ENCODE assay signal across 8 cellular contexts in the genomic region with DNA sequence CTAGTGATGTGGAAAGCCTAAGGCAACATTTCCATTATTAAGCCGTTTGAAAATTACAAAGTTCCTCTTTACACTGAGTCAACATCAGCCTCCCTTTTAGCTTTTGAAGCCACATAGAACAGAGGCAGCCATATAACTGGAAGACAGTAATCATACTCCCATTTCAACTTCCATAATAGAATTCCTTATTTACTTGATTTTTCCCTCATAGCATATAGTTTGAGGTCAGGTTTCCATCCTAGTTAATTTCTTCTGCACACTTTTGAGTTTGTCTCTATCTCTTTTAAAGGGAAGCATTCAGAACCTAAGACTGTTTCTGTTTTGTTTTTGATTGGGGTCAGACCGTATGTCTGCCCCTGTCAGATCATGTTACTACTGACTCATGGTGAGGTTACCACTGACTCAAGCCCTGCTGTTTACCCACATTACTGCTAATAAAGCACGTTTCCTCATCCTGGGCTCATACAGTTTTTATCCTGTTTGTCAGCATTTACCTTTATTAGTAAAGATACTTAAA.
DNase-seq lines count a peak whose midpoint lies in the region; ATAC-seq and TF ChIP-seq lines count a peak whose summit lies in the region.

No MANE protein-coding gene starts in this region.

- H2BK20ac ChIP-seq in IMR-90 (ENCODE audit: low read depth, low read length) = peak overlapping the region; percentile 81

- H3K4me2 ChIP-seq in IMR-90 (ENCODE audit: low read depth, low read length) = peak overlapping the region; percentile 62; the same call in 1 of the 2 replicates

- no peak overlapping the region; the same call in 1 of the 2 replicates for H3K9ac ChIP-seq in IMR-90 (ENCODE audit: low read depth, low read length)

- BruUV-seq in IMR-90 (replicated peaks; lab: Mats Ljungman, UMichigan) = no TSS peak

- peaks cover 8 to 34% of the 10 kb centered on the region in 2 experiments; a peak in 3 of 4 replicates for H3K79me1 ChIP-seq in IMR-90 (ENCODE audit: low read depth in 1 of 2, low read length in 2 of 2)

- no peaks in the 10 kb centered on the region for H3K9me3 ChIP-seq in IMR-90 (ENCODE audit: control insufficient read depth, insufficient read depth, low read length)

- TF ChIP-seq CTCF in BJ (IDR thresholded peaks at IDR 0.05; ENCODE audit: insufficient read depth, low read depth, low read length) (no peak), IMR-90 (conservative IDR thresholded peaks at IDR 0.05; ENCODE audit: low read depth, low read length) (no peak), VCaP (conservative IDR thresholded peaks at IDR 0.05) (no peak)

- peak overlapping the region; percentile 39; the same call in 1 of the 2 replicates for H3K4ac ChIP-seq in IMR-90 (ENCODE audit: low read depth, low read length)

- peak; percentile 26 for TF ChIP-seq RAD21 in IMR-90 (IDR thresholded peaks at IDR 0.05; ENCODE audit: low read length)

- H4K20me1 ChIP-seq in IMR-90 (ENCODE audit: insufficient read depth, low read length) = no peaks in the 10 kb centered on the region

- peak overlapping the region; percentile 14; the same call in 1 of the 2 replicates for H2AK5ac ChIP-seq in IMR-90 (ENCODE audit: low read depth, low read length)

- H3K36me3 ChIP-seq in BJ (ENCODE audit: control insufficient read depth, insufficient read depth, low read length) = no peaks in the 10 kb centered on the region
- no peaks in the 10 kb centered on the region for H3K36me3 ChIP-seq in IMR-90 (ENCODE audit: control insufficient read depth, insufficient read depth, low read length)

- H4K8ac ChIP-seq in IMR-90 (ENCODE audit: low read depth in 2 of 2, low read length in 2 of 2) = peak overlapping the region in 1 of 2 experiments; percentile 57; a peak in 3 of 4 replicates

- H3K18ac ChIP-seq in IMR-90 (ENCODE audit: low read depth, low read length) = peak overlapping the region; percentile 80; the same call in 1 of the 2 replicates

- CTCF ChIA-PET in BJ (lab: Yijun Ruan, JAX) = interaction anchor here (0.5 to 1.0 kb wide), 3 partner anchors 10 to 278 kb away, joined by 3 to 4 read pairs (median 3); no protein-coding TSS in a partner anchor
- CTCF ChIA-PET in IMR-90 (lab: Yijun Ruan, JAX) = interaction anchor here (1.0 to 1.1 kb wide), 2 partner anchors 130 to 350 kb away, joined by 3 read pairs; no protein-coding TSS in a partner anchor

- DNase-seq in BJ (ENCODE audit: low read depth) (peak; percentile 69), GM19240 (ENCODE audit: insufficient read length, low spot score) (peak; percentile 23), IMR-90 (peak; percentile 96), lung microvascular endothelial cell (ENCODE audit: low read depth in 2 of 2) (peak; percentile 76 to 97), sciatic nerve (ENCODE audit: low spot score) (no peak), NCI-H526 (lab: John Stamatoyannopoulos, UW) (no peak)

- no peak for TF ChIP-seq POLR2A in IMR-90 (IDR thresholded peaks at IDR 0.05; ENCODE audit: low read depth, low read length)

- peak overlapping the region; percentile 61 for H3K23ac ChIP-seq in IMR-90 (ENCODE audit: low read depth, low read length)

- in situ Hi-C loops in IMR-90 (cut with MboI; ENCODE audit: low sequenced_read_pairs) = loop anchor here (5.0 kb wide), 1 partner anchor 278 kb away; no protein-coding TSS in a partner anchor

- H3K27ac ChIP-seq in IMR-90 (ENCODE audit: insufficient read depth, low read length) (0 out of 2 replicates have a peak overlapping the region, but pooled peaks have one; percentile 17), VCaP (peak overlapping the region; percentile 53)

- peak overlapping the region; percentile 72; the same call in 1 of the 2 replicates for H3K14ac ChIP-seq in IMR-90 (replicated peaks; ENCODE audit: low read depth, low read length)

- H3K56ac ChIP-seq in IMR-90 (ENCODE audit: extremely low read depth, insufficient read depth, low read length) = peak overlapping the region; percentile 58; the same call in 1 of the 2 replicates

- peak; percentile 69 for ATAC-seq in IMR-90 (ENCODE audit: low read depth)
- no peak for ATAC-seq in GM21360 (IDR thresholded peaks at IDR 0.05; ENCODE audit: unreplicated experiment)
- no peak for ATAC-seq in sciatic nerve

- H3K9me1 ChIP-seq in IMR-90 (ENCODE audit: insufficient read depth, low read length) = peaks cover 11% of the 10 kb centered on the region; the same call in 1 of the 2 replicates

- peaks cover 21% of the 10 kb centered on the region for H3K4me1 ChIP-seq in IMR-90 (ENCODE audit: control insufficient read depth, insufficient read depth, low read length)

- intact Hi-C loops in IMR-90 (cut with micrococcal nuclease) = loop anchor here (5.0 kb wide), 2 partner anchors 357 to 398 kb away; partner anchors contain the start of gene SLC38A1
- intact Hi-C loops in sciatic nerve (cut with DNase I) = loop anchor here (10.0 kb wide), 1 partner anchor 310 kb away; no protein-coding TSS in a partner anchor

- POLR2A ChIA-PET in BJ (lab: Charles Lee) (interaction anchor here (0.6 kb wide), 1 partner anchor 741 kb away, joined by 9 read pairs; no protein-coding TSS in a partner anchor), IMR-90 (lab: Charles Lee; ENCODE audit: unreplicated experiment) (interaction anchor here (0.6 kb wide), 1 partner anchor 143 kb away, joined by 5 read pairs; no protein-coding TSS in a partner anchor)

- H2AFZ ChIP-seq in IMR-90 (replicated peaks; ENCODE audit: low read length, poor library complexity) = no peak overlapping the region

- peak overlapping the region; percentile 75 for H4K91ac ChIP-seq in IMR-90 (ENCODE audit: insufficient read depth, low read depth, low read length)

- peak overlapping the region; percentile 96 for H2BK5ac ChIP-seq in IMR-90 (ENCODE audit: low read depth, low read length, poor library complexity, severe bottlenecking)

- no CpG with 5 or more reads among the region's 3 CpGs for WGBS in IMR-90 (ENCODE audit: extremely low coverage in 2 of 2, insufficient read length in 1 of 2), 2 experiments

- dilution Hi-C loops in IMR-90 (cut with HindIII; ENCODE audit: low sequenced_read_pairs, unreplicated experiment) = no loop called here

- no peak overlapping the region for H3K4me3 ChIP-seq in BJ (ENCODE audit: low read depth, low read length)
- H3K4me3 ChIP-seq in IMR-90 (ENCODE audit: insufficient read depth, low read depth, low read length) = no peak overlapping the region

- H2AK9ac ChIP-seq in IMR-90 (replicated peaks; ENCODE audit: low read depth, low read length, poor library complexity) = no peak overlapping the region

- peak overlapping the region; percentile 93; the same call in 1 of the 3 replicates for H2BK15ac ChIP-seq in IMR-90 (ENCODE audit: low read depth, low read length)

- no peaks in the 10 kb centered on the region for H3K27me3 ChIP-seq in BJ (ENCODE audit: control insufficient read depth, insufficient read depth, low read length)
- no peaks in the 10 kb centered on the region for H3K27me3 ChIP-seq in IMR-90 (ENCODE audit: control insufficient read depth, insufficient read depth, low read length)

- H2BK120ac ChIP-seq in IMR-90 (ENCODE audit: low read depth, low read length) = peak overlapping the region; percentile 94

- peak overlapping the region; percentile 67; the same call in 1 of the 2 replicates for H4K5ac ChIP-seq in IMR-90 (ENCODE audit: low read depth, low read length)

TF ChIP-seq in IMR-90, 13 proteins besides CTCF, POLR2A, EP300 and RAD21:
- peak; percentile 81 for TF ChIP-seq MAFK (IDR thresholded peaks at IDR 0.05; ENCODE audit: low read depth, low read length)
- TF ChIP-seq CEBPB (IDR thresholded peaks at IDR 0.05; ENCODE audit: low read depth, low read length) = peak; percentile 72
- TF ChIP-seq RCOR1 (IDR thresholded peaks at IDR 0.05; ENCODE audit: insufficient replicate concordance, low read length) = peak; percentile 47
- TF ChIP-seq ELK1 (IDR thresholded peaks at IDR 0.05; ENCODE audit: borderline replicate concordance, low read depth, low read length) = no peak
- peak; percentile 65; the same call in 1 of the 2 replicates for TF ChIP-seq MXI1 (IDR thresholded peaks at IDR 0.05; ENCODE audit: borderline replicate concordance, low read depth, low read length)
- peak; percentile 30 for TF ChIP-seq SMC3 (IDR thresholded peaks at IDR 0.05; ENCODE audit: low read depth, low read length)
- TF ChIP-seq CHD1 (IDR thresholded peaks at IDR 0.05; ENCODE audit: low read depth, low read length) = no peak
- TF ChIP-seq, protein P1, sequence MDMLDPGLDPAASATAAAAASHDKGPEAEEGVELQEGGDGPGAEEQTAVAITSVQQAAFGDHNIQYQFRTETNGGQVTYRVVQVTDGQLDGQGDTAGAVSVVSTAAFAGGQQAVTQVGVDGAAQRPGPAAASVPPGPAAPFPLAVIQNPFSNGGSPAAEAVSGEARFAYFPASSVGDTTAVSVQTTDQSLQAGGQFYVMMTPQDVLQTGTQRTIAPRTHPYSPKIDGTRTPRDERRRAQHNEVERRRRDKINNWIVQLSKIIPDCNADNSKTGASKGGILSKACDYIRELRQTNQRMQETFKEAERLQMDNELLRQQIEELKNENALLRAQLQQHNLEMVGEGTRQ (IDR thresholded peaks at IDR 0.05; ENCODE audit: low read depth, low read length) = no peak
- TF ChIP-seq NFE2L2 (IDR thresholded peaks at IDR 0.05; ENCODE audit: low read depth, low read length) = peak; percentile 66; the same call in 1 of the 2 replicates
- peak; percentile 91 for TF ChIP-seq BHLHE40 (IDR thresholded peaks at IDR 0.05; ENCODE audit: low read depth, low read length)
- TF ChIP-seq RFX5 (IDR thresholded peaks at IDR 0.05; ENCODE audit: low read depth, low read length) = no peak
- peak; percentile 47; the same call in 1 of the 2 replicates for TF ChIP-seq MAZ (IDR thresholded peaks at IDR 0.05; ENCODE audit: borderline replicate concordance, low read depth, low read length)
- TF ChIP-seq FOS (IDR thresholded peaks at IDR 0.05; ENCODE audit: low read depth, low read length) = peak; percentile 98

Comparison
In these comparisons a context has a peak if more than half of its experiments do, and no peak if none do; other contexts are left out.
1. DNase-seq: peak in BJ (single experiment), GM19240 (single experiment), IMR-90 (single experiment) and lung microvascular endothelial cell (2 of 2); none in sciatic nerve (single experiment) and NCI-H526 (0 of 2).